1 cellular context compared by ENCODE assay signal in the genomic region with DNA sequence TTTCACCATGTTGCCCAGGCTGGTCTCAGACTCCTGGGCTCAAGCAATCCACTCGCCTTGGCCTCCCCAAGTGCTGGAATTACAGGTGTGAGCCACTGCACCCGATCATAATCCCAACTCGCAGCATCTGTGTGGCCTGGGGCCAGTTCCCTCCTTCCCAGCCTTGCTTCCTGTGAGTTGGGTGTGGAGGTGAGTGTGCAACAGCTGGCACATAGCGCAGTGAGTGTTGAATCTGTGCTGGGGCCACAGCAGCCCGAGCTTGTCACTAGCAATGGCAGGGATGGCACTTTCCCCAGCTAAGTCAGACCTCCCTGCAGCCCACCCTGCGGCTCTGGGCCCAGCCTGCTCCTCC.
A peak's percentile ranks its signal among the peaks of the same experiment; 100 is the strongest.
TF ChIP-seq lines count a peak whose summit lies in the region.

No MANE protein-coding gene starts in this region.

TF ChIP-seq in K562, 482 proteins besides CTCF, POLR2A, EP300 and RAD21:
- TF ChIP-seq POLR2G (IDR thresholded peaks at IDR 0.05; ENCODE audit: low read depth, low read length) (peak; percentile 27; the same call in 1 of the 2 replicates), ELF1 (tag; IDR thresholded peaks at IDR 0.05) (no peak)
- TF ChIP-seq, protein P1, sequence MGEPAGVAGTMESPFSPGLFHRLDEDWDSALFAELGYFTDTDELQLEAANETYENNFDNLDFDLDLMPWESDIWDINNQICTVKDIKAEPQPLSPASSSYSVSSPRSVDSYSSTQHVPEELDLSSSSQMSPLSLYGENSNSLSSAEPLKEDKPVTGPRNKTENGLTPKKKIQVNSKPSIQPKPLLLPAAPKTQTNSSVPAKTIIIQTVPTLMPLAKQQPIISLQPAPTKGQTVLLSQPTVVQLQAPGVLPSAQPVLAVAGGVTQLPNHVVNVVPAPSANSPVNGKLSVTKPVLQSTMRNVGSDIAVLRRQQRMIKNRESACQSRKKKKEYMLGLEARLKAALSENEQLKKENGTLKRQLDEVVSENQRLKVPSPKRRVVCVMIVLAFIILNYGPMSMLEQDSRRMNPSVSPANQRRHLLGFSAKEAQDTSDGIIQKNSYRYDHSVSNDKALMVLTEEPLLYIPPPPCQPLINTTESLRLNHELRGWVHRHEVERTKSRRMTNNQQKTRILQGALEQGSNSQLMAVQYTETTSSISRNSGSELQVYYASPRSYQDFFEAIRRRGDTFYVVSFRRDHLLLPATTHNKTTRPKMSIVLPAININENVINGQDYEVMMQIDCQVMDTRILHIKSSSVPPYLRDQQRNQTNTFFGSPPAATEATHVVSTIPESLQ (CRISPR knock-in tag; IDR thresholded peaks at IDR 0.05) = no peak
